Comparison of ENCODE assay signal across 8 cellular contexts in genomic region chr3:4302747-4303146, GRCh38. TPM values are rescaled to one million over a fixed set of nuclear protein-coding genes. Genes with fewer than 3 reads are reported as not detected.
DNase-seq lines count a peak whose midpoint lies in the region; ATAC-seq and TF ChIP-seq lines count a peak whose summit lies in the region.

No MANE protein-coding gene starts in this region.

- H2AFZ ChIP-seq in OCI-LY7 (ENCODE audit: low read length): peak overlapping the region; percentile 65

- TF ChIP-seq CTCF in DOHH2 (IDR thresholded peaks at IDR 0.05; ENCODE audit: low read depth, low read length, poor library complexity, severe bottlenecking) (no peak), OCI-LY7 (conservative IDR thresholded peaks at IDR 0.05; ENCODE audit: low read length) (no peak), endothelial cell (IDR thresholded peaks at IDR 0.05; ENCODE audit: unreplicated experiment) (no peak), ovary (IDR thresholded peaks at IDR 0.05) (no peak)

- H3K36me3 Mint-ChIP-seq in endothelial cell (ENCODE audit: low read depth, unreplicated experiment): no peaks in the 10 kb centered on the region

- TF ChIP-seq EP300 in ovary (IDR thresholded peaks at IDR 0.05): no peak

- TF ChIP-seq POLR2A in ovary (IDR thresholded peaks at IDR 0.05): no peak

- intact Hi-C loops in OCI-LY7 (cut with micrococcal nuclease; ENCODE audit: unreplicated experiment) (no loop called here), ovary (cut with DNase I) (no loop called here)

- peak overlapping the region; percentile 95 for H3K4me3 Mint-ChIP-seq in endothelial cell (ENCODE audit: unreplicated experiment)

- H3K27me3 ChIP-seq in DOHH2 (ENCODE audit: control insufficient read depth, low read length) (peaks cover 6% of the 10 kb centered on the region; the same call in 1 of the 2 replicates), ovary (no peaks in the 10 kb centered on the region)

- H3K4me1 Mint-ChIP-seq in endothelial cell (ENCODE audit: unreplicated experiment): peaks cover 14% of the 10 kb centered on the region

- H3K27ac Mint-ChIP-seq in endothelial cell (ENCODE audit: unreplicated experiment): peak overlapping the region; percentile 84

- 35 to 58% (median 52%) methylated on average over 11 of the region's 11 CpGs for WGBS in ovary, 3 donors

- peak overlapping the region; percentile 98 for H3K4me2 ChIP-seq in DOHH2 (ENCODE audit: low read length)
- peak overlapping the region; percentile 72; the same call in 1 of the 2 replicates for H3K4me2 ChIP-seq in OCI-LY7 (ENCODE audit: low read length)

- H3K27me3 Mint-ChIP-seq in endothelial cell (ENCODE audit: unreplicated experiment): peaks cover 8% of the 10 kb centered on the region

- H3K27ac ChIP-seq in DOHH2 (ENCODE audit: low read depth, low read length) (no peak overlapping the region; the same call in 1 of the 2 replicates), OCI-LY7 (ENCODE audit: low read depth, low read length, poor library complexity, severe bottlenecking) (peak overlapping the region; percentile 64), ovary (peak overlapping the region in 1 of 2 donors; percentile 95)

- H3K36me3 ChIP-seq in DOHH2 (ENCODE audit: control insufficient read depth, low read length): peaks cover 12% of the 10 kb centered on the region
- H3K36me3 ChIP-seq in OCI-LY7 (ENCODE audit: insufficient read depth, low read length): peaks cover 8% of the 10 kb centered on the region; the same call in 1 of the 2 replicates
- no peaks in the 10 kb centered on the region for H3K36me3 ChIP-seq in ovary

- no peak for DNase-seq in OCI-LY7 (ENCODE audit: low spot score)
- DNase-seq in endothelial cell (ENCODE audit: low spot score): no peak
- peak in 3 of 5 donors; percentile 22 to 56 (median 25) for DNase-seq in ovary
- no peak for DNase-seq in SKM-1 treated with dmso at 0.1 percent for 144 hours (lab: John Stamatoyannopoulos, UW; ENCODE audit: unreplicated experiment)
- no peak for DNase-seq in UCSD-AML1 (lab: John Stamatoyannopoulos, UW; ENCODE audit: unreplicated experiment)

- no peaks in the 10 kb centered on the region for H3K9me2 ChIP-seq in DOHH2 (replicated peaks; ENCODE audit: control insufficient read depth, low read length)
- no peaks in the 10 kb centered on the region for H3K9me2 ChIP-seq in OCI-LY7 (ENCODE audit: insufficient read depth, low read length)

- H3K79me2 ChIP-seq in DOHH2 (ENCODE audit: control insufficient read depth, low read length) (peaks cover 37% of the 10 kb centered on the region), OCI-LY7 (ENCODE audit: insufficient read depth, low read depth, low read length) (peaks cover 29% of the 10 kb centered on the region)

- ATAC-seq in GM21619 (IDR thresholded peaks at IDR 0.05; ENCODE audit: unreplicated experiment) (no peak), GM18502 (IDR thresholded peaks at IDR 0.05; ENCODE audit: poor library complexity, unreplicated experiment) (no peak)

- no peaks in the 10 kb centered on the region for H4K20me1 ChIP-seq in DOHH2 (ENCODE audit: control insufficient read depth, insufficient read depth, low read depth, low read length)
- H4K20me1 ChIP-seq in OCI-LY7 (ENCODE audit: insufficient read depth, low read length): no peaks in the 10 kb centered on the region

- H3K9me3 Mint-ChIP-seq in endothelial cell (ENCODE audit: unreplicated experiment): no peaks in the 10 kb centered on the region

- POLR2A ChIA-PET in OCI-LY7 (lab: Charles Lee): no interaction called here

- H3F3A ChIP-seq in DOHH2 (ENCODE audit: control insufficient read depth, insufficient read depth): no peaks in the 10 kb centered on the region

- BruUV-seq in OCI-LY7 (replicated peaks; lab: Mats Ljungman, UMichigan): no TSS peak

- H3K4me1 ChIP-seq in DOHH2 (ENCODE audit: control insufficient read depth, low read length) (peaks cover 21% of the 10 kb centered on the region), OCI-LY7 (ENCODE audit: insufficient read depth, low read length, poor library complexity, severe bottlenecking) (peaks cover 15% of the 10 kb centered on the region), ovary (ENCODE audit: insufficient read depth) (peaks cover 15% of the 10 kb centered on the region)

- peak overlapping the region; percentile 100 for H3K4me3 ChIP-seq in DOHH2 (ENCODE audit: low read length)
- H3K4me3 ChIP-seq in OCI-LY7 (ENCODE audit: low read depth, low read length, poor library complexity, severe bottlenecking): peak overlapping the region; percentile 78
- H3K4me3 ChIP-seq in ovary: peak overlapping the region; percentile 69

- H3K9me3 ChIP-seq in DOHH2 (ENCODE audit: control insufficient read depth, insufficient read depth, low read length): peaks cover 4% of the 10 kb centered on the region; the same call in 1 of the 2 replicates
- H3K9me3 ChIP-seq in OCI-LY7 (ENCODE audit: low read length): no peaks in the 10 kb centered on the region
- no peaks in the 10 kb centered on the region for H3K9me3 ChIP-seq in ovary

- CTCF ChIA-PET in OCI-LY7 (lab: Charles Lee; ENCODE audit: unreplicated experiment): no interaction called here

RNA-seq across cellular contexts. Expression of gene SETMAR, which starts 0.4 kb away (rescaled TPM):
- total RNA-seq in OCI-LY7 (2014; rRNA removed; shearing (Covaris generic)): 16.8 and 19.2 TPM in 2 replicates
- 16.2 and 16.6 TPM in 2 replicates for total RNA-seq in OCI-LY7 (2022)
- 15.3 TPM for total RNA-seq in endothelial cell (ENCODE audit: unreplicated experiment)
- total RNA-seq in ovary: 10 to 100 TPM; 17.9 to 38.5 (median 28.6) TPM
- 10 to 100 TPM; 33.4 to 40.6 TPM for polyA plus RNA-seq in ovary

Comparison
In these comparisons a context has a peak if more than half of its experiments do, and no peak if none do; other contexts are left out.
1. DNase-seq: peak in ovary (3 of 5); none in OCI-LY7 (single experiment), endothelial cell (single experiment), SKM-1 treated with dmso at 0.1 percent for 144 hours (single experiment) and UCSD-AML1 (single experiment).
2. Peak in every context shown above with its lines, with median percentiles within 50 percentile points of each other: H3K4me3 ChIP-seq.